13 cellular contexts compared by ENCODE assay signal in the genomic region with DNA sequence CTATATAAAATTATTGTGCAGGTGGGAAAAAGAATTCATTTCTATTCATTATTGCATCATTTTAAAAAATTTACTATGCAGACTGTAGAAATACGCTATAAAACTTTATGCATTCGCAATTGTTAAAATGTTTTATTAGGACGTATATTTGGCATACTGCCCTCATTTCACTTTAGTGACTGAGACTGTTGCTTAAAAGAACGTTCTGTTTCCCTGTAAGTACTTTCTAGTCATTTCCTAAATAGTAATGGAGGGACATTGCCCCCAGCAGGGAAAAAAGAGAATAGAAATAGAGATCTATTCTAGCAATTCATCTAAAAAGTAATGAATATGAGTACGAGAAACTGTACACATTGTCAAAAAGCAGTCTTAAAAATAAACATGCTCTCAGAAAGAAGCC.
A peak's percentile ranks its signal among the peaks of the same experiment; 100 is the strongest.
DNase-seq lines count a peak whose midpoint lies in the region; ATAC-seq and TF ChIP-seq lines count a peak whose summit lies in the region.
"Had no signal": no experiment of that assay in that cellular context is flagged by ENCODE, and none has a peak within 500 bp of the region (broad histone marks: within the 10 kb centered on the region; RNA-seq: fewer than 3 reads in every experiment).

No MANE protein-coding gene starts in this region.

- TF ChIP-seq RAD21 in HCT116 (IDR thresholded peaks at IDR 0.05; ENCODE audit: low read depth): peak; percentile 73

- RAD21 ChIA-PET in HCT116 (lab: Charles Lee; ENCODE audit: low non-redundant PET in 1 of 2, low total read pairs in 2 of 2, uncharacterized antibody in 2 of 2, unreplicated experiment in 2 of 2): no interaction called here

- peak overlapping the region; percentile 19 for H2AFZ ChIP-seq in HCT116 (ENCODE audit: low read depth, low read length, poor library complexity, severe bottlenecking)

- 0 out of 2 replicates have a peak, but pooled peaks have one; percentile 42 for ATAC-seq in HCT116
- no peak for ATAC-seq in GM18520 (IDR thresholded peaks at IDR 0.05; ENCODE audit: unreplicated experiment)
- no peak for ATAC-seq in HG02588 (IDR thresholded peaks at IDR 0.05; ENCODE audit: unreplicated experiment)
- ATAC-seq: activated naive CD4-positive, alpha-beta T cell treated with anti-CD3 and anti-CD28 coated beads, Interleukin-2, amount 50 U/mL, for 72 hours had no signal

- CTCF ChIA-PET in A673 (lab: Charles Lee) (no interaction called here), HCT116 (lab: Charles Lee) (no interaction called here)
- CTCF ChIA-PET in CD8-positive, alpha-beta memory T cell (lab: Charles Lee): no interaction called here

- intact Hi-C loops in A673 (cut with micrococcal nuclease; ENCODE audit: unreplicated experiment): loop anchor here (5.0 kb wide), 1 partner anchor 280 kb away; no protein-coding TSS in a partner anchor
- intact Hi-C loops in HCT116 (cut with micrococcal nuclease): loop anchor here (1.0 to 2.0 kb wide), 2 partner anchors 119 to 283 kb away; no protein-coding TSS in a partner anchor

- no peaks in the 10 kb centered on the region for H3K9me3 ChIP-seq in A673 (ENCODE audit: low read depth, low read length, poor library complexity, severe bottlenecking)
- no peaks in the 10 kb centered on the region for H3K9me3 ChIP-seq in HCT116 (ENCODE audit: control insufficient read depth in 1 of 2, insufficient read depth in 1 of 2, low read depth in 1 of 2, low read length in 2 of 2)
- no peaks in the 10 kb centered on the region for H3K9me3 ChIP-seq in CD8-positive, alpha-beta memory T cell (ENCODE audit: low read length)

- peaks cover 0 to 29% (median 4%) of the 10 kb centered on the region in 5 donors for H3K9me3 Mint-ChIP-seq in CD8-positive, alpha-beta memory T cell
- H3K9me3 Mint-ChIP-seq: activated naive CD4-positive, alpha-beta T cell treated with anti-CD3 and anti-CD28 coated beads, Interleukin-2, amount 50 U/mL, for 72 hours had no signal

- H3K27ac ChIP-seq in A673 (ENCODE audit: low read depth, low read length, poor library complexity, severe bottlenecking) (no peak overlapping the region), HCT116 (ENCODE audit: low read depth, low read length) (no peak overlapping the region)
- H3K27ac ChIP-seq in CD8-positive, alpha-beta memory T cell (ENCODE audit: low read depth, low read length): no peak overlapping the region
- H3K27ac ChIP-seq: HL-60 had no signal

- no peaks in the 10 kb centered on the region for H3K4me1 Mint-ChIP-seq in CD8-positive, alpha-beta memory T cell

- no peaks in the 10 kb centered on the region for H3K36me3 Mint-ChIP-seq in CD8-positive, alpha-beta memory T cell
- H3K36me3 Mint-ChIP-seq: activated naive CD4-positive, alpha-beta T cell treated with anti-CD3 and anti-CD28 coated beads, Interleukin-2, amount 50 U/mL, for 72 hours had no signal

- no peaks in the 10 kb centered on the region for H3K9me2 ChIP-seq in HCT116 (ENCODE audit: insufficient read depth)

- DNase-seq in A673 (ENCODE audit: low spot score): peak; percentile 63
- peak; percentile 16 for DNase-seq in HCT116 (ENCODE audit: low read depth, low spot score)
- DNase-seq in RPMI8226: peak; percentile 45
- peak; percentile 45 for DNase-seq in fibroblast of mammary gland (ENCODE audit: low read depth)
- no peak for DNase-seq in NK-92 treated with Interleukin-12 subunit alpha and Interleukin-12 subunit beta, amount 100 ng/mL, for 24 hours (lab: John Stamatoyannopoulos, UW)
- DNase-seq in CD8-positive, alpha-beta memory T cell: no peak
- DNase-seq: NCI-H1930; small intestine; stimulated activated CD8-positive, alpha-beta memory T cell treated with anti-CD3 and anti-CD28 coated beads, Interleukin-4, amount 100 ng/mL, for 48 hours had no signal

- TF ChIP-seq POLR2A in HCT116 (IDR thresholded peaks at IDR 0.05; ENCODE audit: borderline replicate concordance, extremely low read depth, insufficient read depth, insufficient read length): no peak

- no peaks in the 10 kb centered on the region for H4K20me1 ChIP-seq in HCT116 (ENCODE audit: insufficient read depth)

- H3K27ac Mint-ChIP-seq in CD8-positive, alpha-beta memory T cell: no peak overlapping the region
- H3K27ac Mint-ChIP-seq: activated naive CD4-positive, alpha-beta T cell treated with anti-CD3 and anti-CD28 coated beads, Interleukin-2, amount 50 U/mL, for 72 hours had no signal

- POLR2A ChIA-PET in A673 (lab: Charles Lee; ENCODE audit: low non-redundant PET) (interaction anchor here (0.7 kb wide), 1 partner anchor 8 kb away, joined by 3 read pairs; no protein-coding TSS in a partner anchor), HCT116 (lab: Charles Lee) (no interaction called here)
- POLR2A ChIA-PET in CD8-positive, alpha-beta memory T cell (lab: Charles Lee): no interaction called here

- no peak overlapping the region for H3K4me3 Mint-ChIP-seq in CD8-positive, alpha-beta memory T cell

- H3K9ac ChIP-seq in HCT116 (ENCODE audit: low read length): no peak overlapping the region

- H3K27me3 Mint-ChIP-seq in CD8-positive, alpha-beta memory T cell: no peaks in the 10 kb centered on the region

- no peaks in the 10 kb centered on the region for H3K36me3 ChIP-seq in A673 (ENCODE audit: insufficient read depth, low read length, poor library complexity, severe bottlenecking)
- no peaks in the 10 kb centered on the region for H3K36me3 ChIP-seq in HCT116 (ENCODE audit: control insufficient read depth in 1 of 2, insufficient read depth in 2 of 2, low read length in 2 of 2)
- no peaks in the 10 kb centered on the region for H3K36me3 ChIP-seq in CD8-positive, alpha-beta memory T cell (ENCODE audit: insufficient read depth, low read length)

- H3K4me1 ChIP-seq in A673 (ENCODE audit: insufficient read depth, low read length, poor library complexity, severe bottlenecking) (peaks cover 18% of the 10 kb centered on the region), HCT116 (ENCODE audit: control insufficient read depth in 1 of 2, insufficient read depth in 2 of 2, low read length in 2 of 2) (peaks cover 0 to 13% of the 10 kb centered on the region in 2 experiments; a peak in 2 of 4 replicates)
- no peaks in the 10 kb centered on the region for H3K4me1 ChIP-seq in CD8-positive, alpha-beta memory T cell (ENCODE audit: insufficient read depth, low read length)

- BruUV-seq in A673 (replicated peaks; lab: Mats Ljungman, UMichigan) (no TSS peak), HCT116 (replicated peaks; lab: Mats Ljungman, UMichigan) (no TSS peak)

- TF ChIP-seq CTCF in A673 (conservative IDR thresholded peaks at IDR 0.05; ENCODE audit: low read depth, low read length): peak; percentile 55; the same call in 1 of the 2 replicates
- peak; percentile 29 to 69 (median 57); a peak in 5 of 6 replicates for TF ChIP-seq CTCF in HCT116 (IDR thresholded peaks at IDR 0.05 in 2 of 3, conservative IDR thresholded peaks at IDR 0.05 in 1 of 3; ENCODE audit: borderline replicate concordance in 1 of 3, insufficient read depth in 1 of 3, low read depth in 2 of 3, low read length in 2 of 3)
- TF ChIP-seq CTCF in fibroblast of mammary gland (conservative IDR thresholded peaks at IDR 0.05; ENCODE audit: control insufficient read depth, insufficient read depth, low read depth, low read length): peak; percentile 44

- H3K27me3 ChIP-seq in A673 (replicated peaks; ENCODE audit: insufficient read depth, low read depth, low read length, poor library complexity): no peaks in the 10 kb centered on the region
- no peaks in the 10 kb centered on the region for H3K27me3 ChIP-seq in HCT116 (ENCODE audit: insufficient read depth, low read length)
- no peaks in the 10 kb centered on the region for H3K27me3 ChIP-seq in CD8-positive, alpha-beta memory T cell (ENCODE audit: insufficient read depth, low read length, poor library complexity, severe bottlenecking)

- H3K79me2 ChIP-seq in HCT116 (ENCODE audit: insufficient read depth, low read length): no peaks in the 10 kb centered on the region

- H3K4me3 ChIP-seq in A673 (ENCODE audit: low read depth, low read length, poor library complexity, severe bottlenecking) (no peak overlapping the region), HCT116 (replicated peaks in 1 of 2; ENCODE audit: low read depth in 1 of 2, low read length in 2 of 2) (no peak overlapping the region), fibroblast of mammary gland (ENCODE audit: control insufficient read depth, low read depth, low read length) (no peak overlapping the region)
- H3K4me3 ChIP-seq in CD8-positive, alpha-beta memory T cell (ENCODE audit: low read length): no peak overlapping the region

- H3K4me2 ChIP-seq in HCT116 (ENCODE audit: low read length): no peak overlapping the region

TF ChIP-seq in HCT116, 20 proteins besides CTCF, POLR2A, EP300 and RAD21 (continues in another document):
- TF ChIP-seq, protein P1, sequence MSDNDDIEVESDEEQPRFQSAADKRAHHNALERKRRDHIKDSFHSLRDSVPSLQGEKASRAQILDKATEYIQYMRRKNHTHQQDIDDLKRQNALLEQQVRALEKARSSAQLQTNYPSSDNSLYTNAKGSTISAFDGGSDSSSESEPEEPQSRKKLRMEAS (IDR thresholded peaks at IDR 0.05): no peak
- TF ChIP-seq, protein P2, sequence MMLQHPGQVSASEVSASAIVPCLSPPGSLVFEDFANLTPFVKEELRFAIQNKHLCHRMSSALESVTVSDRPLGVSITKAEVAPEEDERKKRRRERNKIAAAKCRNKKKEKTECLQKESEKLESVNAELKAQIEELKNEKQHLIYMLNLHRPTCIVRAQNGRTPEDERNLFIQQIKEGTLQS (IDR thresholded peaks at IDR 0.05): no peak
- TF ChIP-seq ZNF274 (IDR thresholded peaks at IDR 0.05; ENCODE audit: low read depth, low read length) (no peak), EZH2phosphoT487 (IDR thresholded peaks at IDR 0.05; ENCODE audit: borderline replicate concordance) (no peak), FOSL1 (IDR thresholded peaks at IDR 0.05; ENCODE audit: low read depth) (no peak), CEBPB (IDR thresholded peaks at IDR 0.05; ENCODE audit: low read depth) (no peak), ELF1 (IDR thresholded peaks at IDR 0.05; ENCODE audit: borderline replicate concordance, low read depth) (no peak)
- TF ChIP-seq, protein P3, sequence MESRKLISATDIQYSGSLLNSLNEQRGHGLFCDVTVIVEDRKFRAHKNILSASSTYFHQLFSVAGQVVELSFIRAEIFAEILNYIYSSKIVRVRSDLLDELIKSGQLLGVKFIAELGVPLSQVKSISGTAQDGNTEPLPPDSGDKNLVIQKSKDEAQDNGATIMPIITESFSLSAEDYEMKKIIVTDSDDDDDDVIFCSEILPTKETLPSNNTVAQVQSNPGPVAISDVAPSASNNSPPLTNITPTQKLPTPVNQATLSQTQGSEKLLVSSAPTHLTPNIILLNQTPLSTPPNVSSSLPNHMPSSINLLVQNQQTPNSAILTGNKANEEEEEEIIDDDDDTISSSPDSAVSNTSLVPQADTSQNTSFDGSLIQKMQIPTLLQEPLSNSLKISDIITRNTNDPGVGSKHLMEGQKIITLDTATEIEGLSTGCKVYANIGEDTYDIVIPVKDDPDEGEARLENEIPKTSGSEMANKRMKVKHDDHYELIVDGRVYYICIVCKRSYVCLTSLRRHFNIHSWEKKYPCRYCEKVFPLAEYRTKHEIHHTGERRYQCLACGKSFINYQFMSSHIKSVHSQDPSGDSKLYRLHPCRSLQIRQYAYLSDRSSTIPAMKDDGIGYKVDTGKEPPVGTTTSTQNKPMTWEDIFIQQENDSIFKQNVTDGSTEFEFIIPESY (IDR thresholded peaks at IDR 0.05; ENCODE audit: extremely low read depth, insufficient replicate concordance, low read length): no peak

Comparison
In these comparisons a context has a peak if more than half of its experiments do, and no peak if none do; other contexts are left out.
1. DNase-seq: peak in A673 (single experiment), HCT116 (single experiment), RPMI8226 (single experiment) and fibroblast of mammary gland (single experiment); none in NK-92 treated with Interleukin-12 subunit alpha and Interleukin-12 subunit beta, amount 100 ng/mL, for 24 hours (single experiment) and CD8-positive, alpha-beta memory T cell (0 of 5).
2. Peak in every context shown above with its lines, with median percentiles within 50 percentile points of each other: CTCF ChIP-seq.